In the genomic region with DNA sequence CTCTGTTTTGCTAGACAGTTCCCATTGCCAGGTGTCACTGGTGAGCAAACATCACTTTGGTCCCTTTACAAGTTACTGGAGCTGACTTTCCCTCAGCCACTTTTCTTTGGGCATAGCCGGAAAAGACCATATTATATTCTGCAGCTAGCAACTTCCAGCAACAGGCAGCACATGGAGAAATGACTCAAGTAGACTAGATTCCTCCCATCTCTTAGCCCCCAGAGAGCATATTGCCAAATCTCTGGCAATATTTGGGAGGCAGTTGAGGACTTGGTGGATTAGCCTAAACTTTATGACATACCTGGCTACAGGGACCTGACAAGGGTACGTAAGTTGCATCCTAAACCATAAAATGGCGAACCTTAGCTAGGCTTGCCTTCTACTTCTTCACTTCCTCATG, we compare ENCODE assay signal across 16 cellular contexts.
"Had no signal": no experiment of that assay in that cellular context is flagged by ENCODE, and none has a peak within 500 bp of the region (broad histone marks: within the 10 kb centered on the region; RNA-seq: fewer than 3 reads in every experiment).

No MANE protein-coding gene starts in this region.

- H3K27me3 ChIP-seq: brain microvascular endothelial cell, tibial artery had no signal

- ATAC-seq: activated CD8-positive, alpha-beta T cell treated with anti-CD3 and anti-CD28 coated beads for 36 hours; left lobe of liver; mucosa of descending colon; stimulated activated memory B cell treated with anti-CD40 and anti-IgM and Interleukin-4, amounts not matched to agents 10 μg/mL and 1 μg/mL and 100 μg/mL, for 72 hours; T-cell had no signal

- H3K4me3 ChIP-seq: mucosa of descending colon, tibial artery had no signal

- DNase-seq: activated B cell treated with CpG ODN at 0.5 μM for 24 hours; activated CD4-positive, alpha-beta T cell treated with anti-CD3 and anti-CD28 coated beads for 4 hours; activated CD8-positive, alpha-beta T cell treated with anti-CD3 and anti-CD28 coated beads for 36 hours; activated naive CD4-positive, alpha-beta T cell treated with Interleukin-2 at 50 U/mL for 16 hours; activated naive CD8-positive, alpha-beta T cell treated with anti-CD3 and anti-CD28 coated beads, Interleukin-2, amount 10 ng/mL, durations not matched to agents 7 days and 5 days; activated T-cell treated with anti-CD3 and anti-CD28 coated beads, Interleukin-2, amount 50 U/mL, for 1 hour; brain microvascular endothelial cell; erythroblast; hippocampal formation; mucosa of descending colon; naive B cell; stimulated activated CD4-positive, alpha-beta T cell treated with anti-CD3 and anti-CD28 coated beads, Interleukin-4, amount 100 ng/mL, for 24 hours; T-cell had no signal

- H3K27ac ChIP-seq: brain microvascular endothelial cell had no signal

- H3K9me3 ChIP-seq: mucosa of descending colon, tibial artery had no signal

- H3K36me3 ChIP-seq: brain microvascular endothelial cell, tibial artery had no signal
